In genomic region chr2:216925632-216926366, GRCh38 we compare ENCODE assay signal across 17 cellular contexts.
"Had no signal": no experiment of that assay in that cellular context is flagged by ENCODE, and none has a peak within 500 bp of the region (broad histone marks: within the 10 kb centered on the region; RNA-seq: fewer than 3 reads in every experiment).

No MANE protein-coding gene starts in this region.

- H3K4me1 ChIP-seq: ascending aorta, esophagus muscularis mucosa, left ventricle myocardium inferior, testis, upper lobe of right lung had no signal

- H3K4me3 Mint-ChIP-seq: activated CD4-positive, alpha-beta memory T cell treated with anti-CD3 and anti-CD28 coated beads for 36 hours; activated naive CD8-positive, alpha-beta T cell treated with anti-CD3 and anti-CD28 coated beads, Interleukin-2, amount 50 U/mL, for 24 hours; memory B cell; stimulated activated naive CD8-positive, alpha-beta T cell treated with anti-CD3 and anti-CD28 coated beads, Interleukin-15, amount 100 ng/mL, for 72 hours had no signal

- H3K36me3 ChIP-seq: ascending aorta, esophagus muscularis mucosa, left ventricle myocardium inferior, ovary, upper lobe of right lung had no signal

- H3K4me3 ChIP-seq: ascending aorta, dorsolateral prefrontal cortex, esophagus muscularis mucosa, left ventricle myocardium inferior, ovary, testis, upper lobe of right lung had no signal

- DNase-seq: activated CD4-positive, alpha-beta memory T cell treated with anti-CD3 and anti-CD28 coated beads for 36 hours; activated CD8-positive, alpha-beta memory T cell treated with anti-CD3 and anti-CD28 coated beads, Interleukin-2, amount 50 U/mL, for 4 hours; activated naive CD4-positive, alpha-beta T cell; activated naive CD8-positive, alpha-beta T cell treated with anti-CD3 and anti-CD28 coated beads, Interleukin-2, amount 50 U/mL, for 24 hours; dorsolateral prefrontal cortex; glutamatergic neuron; left ventricle myocardium inferior; ovary; stimulated activated CD4-positive, alpha-beta T cell treated with anti-CD3 and anti-CD28 coated beads, Interleukin-4, amount 100 ng/mL, for 1 hour; stimulated activated CD8-positive, alpha-beta memory T cell treated with anti-CD3 and anti-CD28 coated beads, Interleukin-4, amount 100 ng/mL, for 48 hours; stimulated activated naive CD8-positive, alpha-beta T cell treated with anti-CD3 and anti-CD28 coated beads, Interleukin-15, amount 100 ng/mL, for 72 hours; T-helper 2 cell; testis; upper lobe of right lung had no signal

- H3K9me3 ChIP-seq: ascending aorta, esophagus muscularis mucosa, left ventricle myocardium inferior, ovary, testis, upper lobe of right lung had no signal

- H3K27me3 Mint-ChIP-seq: activated CD4-positive, alpha-beta memory T cell treated with anti-CD3 and anti-CD28 coated beads for 36 hours had no signal

- H3K27me3 ChIP-seq: ascending aorta, dorsolateral prefrontal cortex, esophagus muscularis mucosa, ovary, testis, upper lobe of right lung had no signal

- H3K27ac Mint-ChIP-seq: activated CD4-positive, alpha-beta memory T cell treated with anti-CD3 and anti-CD28 coated beads for 36 hours; activated naive CD8-positive, alpha-beta T cell treated with anti-CD3 and anti-CD28 coated beads, Interleukin-2, amount 50 U/mL, for 24 hours; memory B cell had no signal

- ATAC-seq: activated naive CD8-positive, alpha-beta T cell treated with anti-CD3 and anti-CD28 coated beads, Interleukin-2, amount 50 U/mL, for 24 hours; stimulated activated naive CD8-positive, alpha-beta T cell treated with anti-CD3 and anti-CD28 coated beads, Interleukin-15, amount 100 ng/mL, for 72 hours; upper lobe of right lung had no signal

- H3K4me1 Mint-ChIP-seq: activated naive CD8-positive, alpha-beta T cell treated with anti-CD3 and anti-CD28 coated beads, Interleukin-2, amount 50 U/mL, for 24 hours; memory B cell; stimulated activated naive CD8-positive, alpha-beta T cell treated with anti-CD3 and anti-CD28 coated beads, Interleukin-15, amount 100 ng/mL, for 72 hours had no signal

- H3K27ac ChIP-seq: ascending aorta, dorsolateral prefrontal cortex, esophagus muscularis mucosa, left ventricle myocardium inferior, testis, upper lobe of right lung had no signal

- H3K36me3 Mint-ChIP-seq: activated CD4-positive, alpha-beta memory T cell treated with anti-CD3 and anti-CD28 coated beads for 36 hours; memory B cell had no signal

- H3K9me3 Mint-ChIP-seq: activated CD4-positive, alpha-beta memory T cell treated with anti-CD3 and anti-CD28 coated beads for 36 hours; memory B cell had no signal
